6 cellular contexts compared by ENCODE assay signal in the genomic region with DNA sequence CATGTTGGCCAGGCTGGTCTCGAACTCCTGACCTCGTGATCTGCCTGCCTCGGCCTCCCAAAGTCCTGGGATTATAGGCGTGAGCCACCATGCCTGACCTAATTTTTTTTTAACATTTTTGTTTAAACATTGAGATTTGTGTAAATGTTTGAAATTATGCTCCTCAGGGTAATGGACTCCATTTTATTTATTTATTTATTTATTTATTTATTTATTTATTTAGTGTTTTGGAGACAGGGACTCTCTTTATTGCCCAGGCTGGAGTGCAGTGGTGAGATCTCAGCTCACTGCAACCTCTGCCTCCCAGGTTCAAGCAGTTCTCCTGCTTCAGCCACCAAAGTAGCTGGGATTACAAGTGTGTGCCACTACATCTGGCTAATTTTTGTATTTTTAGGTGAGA. TPM values are rescaled to one million over a fixed set of nuclear protein-coding genes. Genes with fewer than 3 reads are reported as not detected.
"Had no signal": no experiment of that assay in that cellular context is flagged by ENCODE, and none has a peak within 500 bp of the region (broad histone marks: within the 10 kb centered on the region; RNA-seq: fewer than 3 reads in every experiment).

No MANE protein-coding gene starts in this region.

RNA-seq across cellular contexts. Expression of a gene that starts 13.8 kb away (rescaled TPM):
- polyA plus RNA-seq: endothelial cell of umbilical vein, esophagus, fibroblast of lung, foreskin keratinocyte, heart left ventricle, heart right ventricle had no signal
